8 cellular contexts compared by ENCODE assay signal in the genomic region with DNA sequence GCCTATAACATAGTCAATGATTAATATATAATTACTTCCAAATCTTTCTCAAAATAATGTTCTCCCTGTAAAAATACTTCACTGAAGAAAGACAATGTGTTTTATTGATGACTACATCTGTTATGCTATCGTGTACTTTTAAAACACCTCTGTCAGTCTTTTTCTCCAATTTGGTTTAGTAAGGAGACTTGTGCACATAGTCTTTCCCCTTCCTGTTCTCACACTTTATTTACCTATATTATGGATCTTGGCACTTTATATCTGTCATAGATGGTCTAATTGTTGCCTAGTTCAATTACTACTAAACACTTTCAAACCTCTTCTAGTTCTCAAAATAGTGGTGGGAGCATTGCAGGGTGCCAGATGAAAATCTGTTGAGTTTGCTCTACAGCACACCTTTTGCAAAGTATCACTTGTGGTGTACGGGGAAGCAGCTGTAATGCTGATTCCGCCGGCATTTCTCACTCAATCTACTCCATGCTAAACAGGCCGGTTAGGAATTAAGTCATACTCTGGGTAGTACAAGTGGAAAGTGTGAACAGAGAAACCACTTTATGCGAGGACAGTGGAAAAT. TPM values are rescaled to one million over a fixed set of nuclear protein-coding genes. Genes with fewer than 3 reads are reported as not detected.
A peak's percentile ranks its signal among the peaks of the same experiment; 100 is the strongest.
DNase-seq lines count a peak whose midpoint lies in the region; ATAC-seq and TF ChIP-seq lines count a peak whose summit lies in the region.

No MANE protein-coding gene starts in this region.

- peaks cover 5% of the 10 kb centered on the region for H3K36me3 Mint-ChIP-seq in MCF 10A (ENCODE audit: insufficient read depth, unreplicated experiment)
- peaks cover under 1 to 7% (median under 1%) of the 10 kb centered on the region in 3 donors for H3K36me3 Mint-ChIP-seq in naive thymus-derived CD8-positive, alpha-beta T cell

- no peaks in the 10 kb centered on the region for H3K79me2 ChIP-seq in DOHH2 (ENCODE audit: control insufficient read depth, low read length)

- TF ChIP-seq POLR2A in thyroid gland (IDR thresholded peaks at IDR 0.05) = no peak

- no TSS peak for BruUV-seq in MCF 10A (replicated peaks; lab: Mats Ljungman, UMichigan)

- H3K9me2 ChIP-seq in DOHH2 (replicated peaks; ENCODE audit: control insufficient read depth, low read length) = no peaks in the 10 kb centered on the region

- H3K36me3 ChIP-seq in DOHH2 (ENCODE audit: control insufficient read depth, low read length) (no peaks in the 10 kb centered on the region), thyroid gland (no peaks in the 10 kb centered on the region)

- H3K9me3 Mint-ChIP-seq in MCF 10A (ENCODE audit: unreplicated experiment) = no peaks in the 10 kb centered on the region
- no peaks in the 10 kb centered on the region for H3K9me3 Mint-ChIP-seq in naive thymus-derived CD8-positive, alpha-beta T cell

- H3K4me1 ChIP-seq in DOHH2 (ENCODE audit: control insufficient read depth, low read length) (peaks cover 12% of the 10 kb centered on the region), thyroid gland (peaks cover 27 to 29% of the 10 kb centered on the region in 2 donors)

- intact Hi-C loops in MCF 10A (cut with micrococcal nuclease) (loop anchor here (5.0 kb wide), 1 partner anchor 154 kb away; no protein-coding TSS in a partner anchor), thyroid gland (cut with DNase I) (no loop called here)

- no peaks in the 10 kb centered on the region for H4K20me1 ChIP-seq in DOHH2 (ENCODE audit: control insufficient read depth, insufficient read depth, low read depth, low read length)

- H3K9me3 ChIP-seq in DOHH2 (ENCODE audit: control insufficient read depth, insufficient read depth, low read length) = no peaks in the 10 kb centered on the region
- no peaks in the 10 kb centered on the region for H3K9me3 ChIP-seq in thyroid gland

- no peak overlapping the region for H3K27ac Mint-ChIP-seq in MCF 10A (ENCODE audit: low read depth, unreplicated experiment)
- no peak overlapping the region for H3K27ac Mint-ChIP-seq in naive thymus-derived CD8-positive, alpha-beta T cell

- H3K4me1 Mint-ChIP-seq in MCF 10A (ENCODE audit: insufficient read depth, unreplicated experiment) = peaks cover 6% of the 10 kb centered on the region
- H3K4me1 Mint-ChIP-seq in naive thymus-derived CD8-positive, alpha-beta T cell = peaks cover 5 to 18% (median 9%) of the 10 kb centered on the region in 4 donors

- H3K27ac ChIP-seq in DOHH2 (ENCODE audit: low read depth, low read length) (no peak overlapping the region), thyroid gland (no peak overlapping the region)

- peaks cover 54% of the 10 kb centered on the region for H3K27me3 ChIP-seq in DOHH2 (ENCODE audit: control insufficient read depth, low read length)
- H3K27me3 ChIP-seq in thyroid gland = peaks cover 20% of the 10 kb centered on the region

- peak overlapping the region; percentile 94 for H3K4me2 ChIP-seq in DOHH2 (ENCODE audit: low read length)

- DNase-seq in MCF 10A (ENCODE audit: unreplicated experiment) (peak; percentile 8), thyroid gland (no peak), DMS153 treated with DMSO at 0.1 percent for 48 hours (lab: John Stamatoyannopoulos, UW; ENCODE audit: unreplicated experiment) (no peak)
- DNase-seq in naive thymus-derived CD8-positive, alpha-beta T cell = peak in 1 of 10 donors; percentile 4

- H3K27me3 Mint-ChIP-seq in MCF 10A (ENCODE audit: insufficient read depth, unreplicated experiment) = peaks cover 54% of the 10 kb centered on the region
- H3K27me3 Mint-ChIP-seq in naive thymus-derived CD8-positive, alpha-beta T cell = peaks cover 24 to 68% (median 54%) of the 10 kb centered on the region in 5 donors

- POLR2A ChIA-PET in MCF 10A (lab: Yijun Ruan, JAX) = no interaction called here
- POLR2A ChIA-PET in naive thymus-derived CD8-positive, alpha-beta T cell (lab: Charles Lee) = no interaction called here

- peak overlapping the region; percentile 74 for H3K4me3 Mint-ChIP-seq in MCF 10A (ENCODE audit: unreplicated experiment)
- H3K4me3 Mint-ChIP-seq in naive thymus-derived CD8-positive, alpha-beta T cell = peak overlapping the region; percentile 59 to 81 (median 73)

- H3F3A ChIP-seq in DOHH2 (ENCODE audit: control insufficient read depth, insufficient read depth) = peaks cover 3% of the 10 kb centered on the region

- no peak for TF ChIP-seq CTCF in DOHH2 (IDR thresholded peaks at IDR 0.05; ENCODE audit: low read depth, low read length, poor library complexity, severe bottlenecking)
- no peak for TF ChIP-seq CTCF in MCF 10A (IDR thresholded peaks at IDR 0.05; ENCODE audit: unreplicated experiment)
- TF ChIP-seq CTCF in thyroid gland (IDR thresholded peaks at IDR 0.05) = no peak

- CTCF ChIA-PET in MCF 10A (lab: Yijun Ruan, JAX) = interaction anchor here (1.1 kb wide), 1 partner anchor 32 kb away, joined by 4 read pairs; no protein-coding TSS in a partner anchor

- H3K4me3 ChIP-seq in DOHH2 (ENCODE audit: low read length) = peak overlapping the region; percentile 89
- peak overlapping the region in 1 of 3 donors; percentile 23 for H3K4me3 ChIP-seq in thyroid gland (replicated peaks in 1 of 3)

- WGBS in thyroid gland, 2 donors = 13 to 16% methylated on average over 6 of the region's 6 CpGs

- peak; percentile 3 for ATAC-seq in HG03025 (IDR thresholded peaks at IDR 0.05; ENCODE audit: low FRiP score, unreplicated experiment)
- ATAC-seq in naive thymus-derived CD8-positive, alpha-beta T cell = peak in 1 of 2 donors; percentile 4
- no peak for ATAC-seq in GM18868 (IDR thresholded peaks at IDR 0.05; ENCODE audit: unreplicated experiment)
- ATAC-seq in GM21619 (IDR thresholded peaks at IDR 0.05; ENCODE audit: unreplicated experiment) = no peak

RNA-seq across cellular contexts. Expression of gene INSM2, which starts 1.1 kb away (rescaled TPM):
- total RNA-seq in MCF 10A (2022) (0.09 and 0.10 TPM in 2 replicates), thyroid gland (not detected)
- not detected for total RNA-seq in naive thymus-derived CD8-positive, alpha-beta T cell
- not detected for polyA plus RNA-seq in naive thymus-derived CD8-positive, alpha-beta T cell
